ENCODE assay signal across 8 cellular contexts in the genomic region with DNA sequence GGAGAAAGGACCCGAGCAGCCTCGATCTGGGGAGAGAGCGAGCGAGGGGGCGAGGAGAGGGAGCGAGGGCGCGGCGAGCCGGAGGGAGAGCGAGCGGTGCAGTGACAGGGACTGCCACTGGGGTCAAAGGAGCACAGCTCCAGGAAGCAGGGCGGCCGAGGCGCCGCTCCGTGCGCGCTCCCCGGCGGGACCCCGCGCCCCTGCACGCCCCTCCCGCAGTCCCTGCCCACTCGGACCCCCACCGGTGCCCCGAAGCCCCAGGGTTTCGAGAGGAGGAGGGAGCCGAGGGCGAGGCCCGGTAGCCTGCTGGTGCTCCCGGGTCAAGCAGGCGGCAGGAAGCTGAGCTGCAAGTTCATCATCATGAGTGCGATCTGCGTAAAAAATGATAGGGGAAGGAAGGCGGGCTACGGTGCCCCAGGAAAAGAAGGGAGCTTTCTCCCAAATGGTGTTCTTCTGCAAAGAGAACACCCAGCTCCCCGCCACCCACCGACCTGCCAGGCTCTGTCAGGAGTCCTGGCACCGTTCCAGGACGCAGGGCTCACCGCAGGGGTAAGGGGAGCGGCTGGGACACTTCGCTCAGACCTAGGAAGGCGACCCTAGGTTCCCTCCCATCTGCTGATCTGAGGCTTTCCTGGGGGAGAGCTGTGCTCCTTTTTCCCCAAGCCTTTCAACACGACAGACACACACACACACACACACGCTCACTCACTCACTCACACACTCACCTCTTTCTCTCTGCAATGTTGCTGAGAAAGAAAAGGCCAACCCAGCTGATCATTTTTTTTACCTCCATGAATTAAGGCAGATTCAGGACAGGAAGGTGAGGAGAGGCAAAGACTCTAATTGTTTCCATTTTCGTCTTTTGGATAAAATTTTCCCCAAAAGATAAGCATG. TPM values are rescaled to one million over a fixed set of nuclear protein-coding genes. Genes with fewer than 3 reads are reported as not detected.
DNase-seq lines count a peak whose midpoint lies in the region; ATAC-seq and TF ChIP-seq lines count a peak whose summit lies in the region.

A gene with protein sequence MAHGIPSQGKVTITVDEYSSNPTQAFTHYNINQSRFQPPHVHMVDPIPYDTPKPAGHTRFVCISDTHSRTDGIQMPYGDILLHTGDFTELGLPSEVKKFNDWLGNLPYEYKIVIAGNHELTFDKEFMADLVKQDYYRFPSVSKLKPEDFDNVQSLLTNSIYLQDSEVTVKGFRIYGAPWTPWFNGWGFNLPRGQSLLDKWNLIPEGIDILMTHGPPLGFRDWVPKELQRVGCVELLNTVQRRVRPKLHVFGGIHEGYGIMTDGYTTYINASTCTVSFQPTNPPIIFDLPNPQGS (minus strand): TSS at position 103 of the 894 bp plus-strand sequence. CDS start 5,980 bp downstream, outside the sequence.

- TF ChIP-seq CTCF in AG09309 (IDR thresholded peaks at IDR 0.05; ENCODE audit: control insufficient read depth, insufficient read depth, low read depth, low read length, missing control alignments) (no peak), Peyer's patch (IDR thresholded peaks at IDR 0.05) (peak in 3 of 6 experiments; percentile 12 to 22 (median 16)), lower leg skin (IDR thresholded peaks at IDR 0.05) (no peak), HFFc6 (IDR thresholded peaks at IDR 0.05) (no peak)

- DNase-seq in AG09309 (ENCODE audit: low read depth) (no peak), Peyer's patch (peak in 1 of 3 donors; percentile 48), lower leg skin (ENCODE audit: low spot score in 2 of 2) (peak in 1 of 2 donors; percentile 90), HFFc6 (no peak)

- H3K27ac ChIP-seq in Peyer's patch, result peak within 1 kb of the TSS in 2 of 4 donors; percentile 5 to 71
- peak within 1 kb of the TSS; percentile 67 for H3K27ac ChIP-seq in cingulate gyrus (ENCODE audit: low read depth, low read length)
- H3K27ac ChIP-seq in temporal lobe (ENCODE audit: low read depth, low read length), result peak within 1 kb of the TSS; percentile 61

- peak within 1 kb of the TSS; percentile 17 for H3K4me3 ChIP-seq in AG09309 (ENCODE audit: control insufficient read depth, low read depth, low read length)
- H3K4me3 ChIP-seq in Peyer's patch, result peak within 1 kb of the TSS; percentile 21 to 67 (median 48)
- H3K4me3 ChIP-seq in lower leg skin (ENCODE audit: low read depth, poor library complexity, severe bottlenecking), result peak within 1 kb of the TSS; percentile 54

- peak; percentile 96 for ATAC-seq in GM18502 (IDR thresholded peaks at IDR 0.05; ENCODE audit: poor library complexity, unreplicated experiment)
- peak; percentile 91 for ATAC-seq in HG02884 (IDR thresholded peaks at IDR 0.05; ENCODE audit: unreplicated experiment)

- H3K36me3 ChIP-seq in Peyer's patch, result no peaks in the 10 kb centered on the region

- no peak within 1 kb of the TSS for H3K4me3 Mint-ChIP-seq in HFFc6

- no peaks in the 10 kb centered on the region for H3K4me1 Mint-ChIP-seq in HFFc6 (ENCODE audit: low read depth)

- no peaks in the 10 kb centered on the region for H3K9me3 ChIP-seq in Peyer's patch

- H3K27ac Mint-ChIP-seq in HFFc6, result no peak within 1 kb of the TSS

- intact Hi-C loops in lower leg skin (cut with DNase I; ENCODE audit: low total_unique reads), result no loop called here

- no peak for TF ChIP-seq POLR2A in Peyer's patch (IDR thresholded peaks at IDR 0.05)
- TF ChIP-seq POLR2A in lower leg skin (IDR thresholded peaks at IDR 0.05), result no peak

- no peaks in the 10 kb centered on the region for H3K27me3 ChIP-seq in Peyer's patch

- peaks cover 7% of the 10 kb centered on the region; the same call in 1 of the 2 replicates for H3K27me3 Mint-ChIP-seq in HFFc6 (ENCODE audit: insufficient read depth)

- peaks cover 14% of the 10 kb centered on the region for H3K9me3 Mint-ChIP-seq in HFFc6

- no peaks in the 10 kb centered on the region for H3K36me3 Mint-ChIP-seq in HFFc6 (ENCODE audit: low read depth)

- 10 to 14% methylated on average over 30 to 47 of the region's 49 CpGs for WGBS in lower leg skin, 2 donors

- H3K4me1 ChIP-seq in Peyer's patch, result peaks cover 0 to 14% (median 0%) of the 10 kb centered on the region in 4 donors

RNA-seq across cellular contexts. Expression of the gene that starts here (rescaled TPM):
- 1 to 10 TPM in 1 of 4 donors, not detected in 3; 1.5 TPM for total RNA-seq in Peyer's patch
- 1 to 10 TPM in 3 of 4 donors, under 1 TPM in 1; 0.37 to 1.8 (median 1.3) TPM for total RNA-seq in lower leg skin
- 65.6 TPM for total RNA-seq in temporal lobe
- not detected for total RNA-seq in HFFc6 (2021; fragmentation: NEBNext Ultra II Directional; extraction: Animal tissue kit (Norgen Biotek cat#: 25700))

Comparison
In these comparisons a context has a peak if more than half of its experiments do, and no peak if none do; other contexts are left out.
1. RNA of the gene that starts here (total RNA-seq): 65.6 TPM in temporal lobe (single experiment); 0.37 to 1.8 TPM in lower leg skin, 1.5 TPM in Peyer's patch and not detected in HFFc6; every median in the first group is over 10 times any median in the second.
2. Peak in every context shown above with its lines, with median percentiles within 50 percentile points of each other: H3K4me3 ChIP-seq.